In genomic region chr17:30554839-30555751, GRCh38 we compare ENCODE assay signal across 1 cellular context.
TF ChIP-seq lines count a peak whose summit lies in the region.

No MANE protein-coding gene starts in this region.

TF ChIP-seq in H1, 55 proteins besides CTCF, POLR2A, EP300 and RAD21:
- TF ChIP-seq CHD7 (IDR thresholded peaks at IDR 0.05; ENCODE audit: insufficient replicate concordance, low read length) (no peak), YY1 (IDR thresholded peaks at IDR 0.05; ENCODE audit: low read depth, low read length) (no peak), NRF1 (IDR thresholded peaks at IDR 0.05; ENCODE audit: low read depth, low read length) (no peak), TCF12 (IDR thresholded peaks at IDR 0.05; ENCODE audit: low read depth, low read length) (no peak), GTF2F1 (IDR thresholded peaks at IDR 0.05; ENCODE audit: borderline replicate concordance, low read depth, low read length) (no peak), MAX (IDR thresholded peaks at IDR 0.05) (no peak), TEAD4 (IDR thresholded peaks at IDR 0.05; ENCODE audit: low read depth, low read length) (no peak), CEBPB (IDR thresholded peaks at IDR 0.05; ENCODE audit: low read depth, low read length) (no peak), SRF (IDR thresholded peaks at IDR 0.05; ENCODE audit: low read depth, low read length) (no peak), POLR2AphosphoS5 (IDR thresholded peaks at IDR 0.05; ENCODE audit: low read depth, low read length) (no peak), RNF2 (IDR thresholded peaks at IDR 0.05; ENCODE audit: borderline replicate concordance, low read depth, low read length, missing control alignments, poor library complexity, severe bottlenecking) (no peak), USF2 (IDR thresholded peaks at IDR 0.05; ENCODE audit: low read length) (no peak), CHD2 (IDR thresholded peaks at IDR 0.05; ENCODE audit: low read length) (no peak), MAFK (IDR thresholded peaks at IDR 0.05; ENCODE audit: low read depth, low read length) (no peak), SIRT6 (IDR thresholded peaks at IDR 0.05; ENCODE audit: low read length) (no peak), SAP30 (IDR thresholded peaks at IDR 0.05; ENCODE audit: insufficient read depth, insufficient replicate concordance, low read length) (no peak)
TF ChIP-seq in H1: peak in this region for 0.
